In the genomic region with DNA sequence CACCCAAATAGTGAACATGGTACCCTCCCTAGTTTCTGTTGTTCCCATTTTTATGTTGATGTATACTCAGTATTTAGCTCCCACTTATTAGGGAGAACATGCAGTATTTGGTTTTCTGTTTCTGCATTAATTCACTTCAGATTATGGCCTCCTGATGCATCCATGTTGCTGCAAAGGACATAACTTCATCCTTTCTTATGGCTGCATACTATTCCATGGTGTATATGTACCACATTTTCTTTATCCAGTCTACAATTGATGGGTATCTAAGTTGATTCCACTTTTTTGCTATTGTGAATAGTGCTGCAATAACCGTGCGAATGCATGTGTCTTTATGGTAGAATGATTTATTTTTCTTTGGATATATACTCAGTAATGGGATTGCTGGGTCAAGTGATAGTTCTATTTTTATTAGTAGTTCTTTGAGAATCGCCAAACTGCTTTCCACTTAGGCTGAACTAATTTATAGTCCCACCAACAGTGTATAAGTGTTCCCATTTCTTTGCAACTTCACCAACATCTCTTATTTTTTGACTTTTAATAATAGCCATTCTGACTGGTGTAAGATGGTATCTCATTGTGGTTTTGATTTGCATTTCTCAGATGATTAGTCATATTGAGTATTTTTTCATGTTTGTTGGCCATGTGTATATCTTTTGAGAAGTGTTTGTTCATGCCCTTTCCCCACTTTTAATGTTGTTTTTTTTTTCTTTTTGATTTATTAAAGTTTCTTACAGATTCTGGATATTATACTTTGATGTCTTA, we compare ENCODE assay signal across 1 cellular context.
TF ChIP-seq lines count a peak whose summit lies in the region.

No MANE protein-coding gene starts in this region.

TF ChIP-seq in IMR-90, 13 proteins besides CTCF, POLR2A, EP300 and RAD21 (continued from another document):
- TF ChIP-seq ELK1 (IDR thresholded peaks at IDR 0.05; ENCODE audit: borderline replicate concordance, low read depth, low read length) (no peak), BHLHE40 (IDR thresholded peaks at IDR 0.05; ENCODE audit: low read depth, low read length) (no peak), NFE2L2 (IDR thresholded peaks at IDR 0.05; ENCODE audit: low read depth, low read length) (no peak), CEBPB (IDR thresholded peaks at IDR 0.05; ENCODE audit: low read depth, low read length) (no peak)
